In the genomic region with DNA sequence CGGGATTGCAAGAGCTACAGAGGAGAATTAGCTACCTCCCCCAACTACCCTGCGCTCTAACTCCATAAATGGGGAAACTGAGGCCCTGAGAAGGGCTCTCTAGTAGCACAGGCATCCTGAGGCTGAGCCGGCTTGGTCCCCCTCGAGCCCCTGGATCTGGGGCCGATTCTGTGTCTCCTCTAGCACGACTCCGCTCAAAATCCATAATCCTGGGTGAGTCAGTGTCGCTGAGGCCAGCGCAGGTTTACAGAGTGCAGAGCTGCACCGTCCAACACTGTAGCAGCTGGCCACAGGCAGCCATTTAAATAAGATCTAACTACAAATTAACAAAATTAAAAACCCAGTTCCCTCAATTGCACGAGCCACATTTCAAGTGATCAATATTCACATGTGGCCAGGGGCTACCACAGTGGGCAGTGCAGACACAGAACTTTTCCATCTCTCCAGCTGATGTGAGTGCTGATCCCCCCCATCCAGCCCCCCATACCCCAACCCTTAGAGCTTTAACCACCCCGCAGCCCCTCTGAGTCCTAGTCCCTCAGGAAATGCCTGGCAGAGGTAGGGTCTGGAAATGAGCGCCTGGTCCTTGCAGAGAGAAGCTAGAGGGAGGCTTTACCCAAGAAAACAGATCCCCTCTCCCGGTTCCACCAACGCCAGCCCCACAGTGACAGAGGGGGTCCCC, we compare ENCODE assay signal across 1 cellular context.
TF ChIP-seq lines count a peak whose summit lies in the region.

No MANE protein-coding gene starts in this region.

TF ChIP-seq in IMR-90, 13 proteins besides CTCF, POLR2A, EP300 and RAD21:
- TF ChIP-seq, protein P1, sequence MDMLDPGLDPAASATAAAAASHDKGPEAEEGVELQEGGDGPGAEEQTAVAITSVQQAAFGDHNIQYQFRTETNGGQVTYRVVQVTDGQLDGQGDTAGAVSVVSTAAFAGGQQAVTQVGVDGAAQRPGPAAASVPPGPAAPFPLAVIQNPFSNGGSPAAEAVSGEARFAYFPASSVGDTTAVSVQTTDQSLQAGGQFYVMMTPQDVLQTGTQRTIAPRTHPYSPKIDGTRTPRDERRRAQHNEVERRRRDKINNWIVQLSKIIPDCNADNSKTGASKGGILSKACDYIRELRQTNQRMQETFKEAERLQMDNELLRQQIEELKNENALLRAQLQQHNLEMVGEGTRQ (IDR thresholded peaks at IDR 0.05; ENCODE audit: low read depth, low read length): no peak
